22 cellular contexts compared by ENCODE assay signal in genomic region chrX:105495376-105495775, GRCh38.
DNase-seq lines count a peak whose midpoint lies in the region; ATAC-seq and TF ChIP-seq lines count a peak whose summit lies in the region.
"Had no signal": no experiment of that assay in that cellular context is flagged by ENCODE, and none has a peak within 500 bp of the region (broad histone marks: within the 10 kb centered on the region; RNA-seq: fewer than 3 reads in every experiment).

No MANE protein-coding gene starts in this region.

- H3K4me3 ChIP-seq in MG63: no peak overlapping the region

- intact Hi-C loops in posterior cingulate gyrus (cut with DNase I): no loop called here

- H3K27ac Mint-ChIP-seq in WTC11: peak overlapping the region; percentile 94
- H3K27ac Mint-ChIP-seq in naive thymus-derived CD8-positive, alpha-beta T cell: no peak overlapping the region
- H3K27ac Mint-ChIP-seq: CD14-positive monocyte; CD8-positive, alpha-beta memory T cell had no signal

- H3K36me3 ChIP-seq in MG63: no peaks in the 10 kb centered on the region
- H3K36me3 ChIP-seq: BE2C had no signal

- POLR2A ChIA-PET in WTC11 (lab: Charles Lee): no interaction called here
- POLR2A ChIA-PET in naive thymus-derived CD8-positive, alpha-beta T cell (lab: Charles Lee): no interaction called here

- H3K36me3 Mint-ChIP-seq in WTC11: peaks cover 16% of the 10 kb centered on the region
- no peaks in the 10 kb centered on the region for H3K36me3 Mint-ChIP-seq in naive thymus-derived CD8-positive, alpha-beta T cell
- H3K36me3 Mint-ChIP-seq: CD14-positive monocyte; CD8-positive, alpha-beta memory T cell had no signal

- DNase-seq in DMS53 (lab: John Stamatoyannopoulos, UW): peak; percentile 23
- no peak for DNase-seq in DMS53 treated with DMSO at 0.1 percent for 48 hours (lab: John Stamatoyannopoulos, UW; ENCODE audit: unreplicated experiment)
- no peak for DNase-seq in WTC11 (ENCODE audit: low spot score)
- DNase-seq in fibroblast of the conjunctiva (ENCODE audit: low read depth): peak; percentile 4
- no peak for DNase-seq in posterior cingulate gyrus
- no peak for DNase-seq in HUDEP-2 (lab: John Stamatoyannopoulos, UW; ENCODE audit: unreplicated experiment in 76 of 76)
- no peak for DNase-seq in naive thymus-derived CD8-positive, alpha-beta T cell
- DNase-seq in MG63: no peak
- DNase-seq: ACHN; BE2C; CD8-positive, alpha-beta memory T cell; DMS 273 treated with DMSO at 0.1 percent for 48 hours; DND-41; KBM-7; MM.1S; NCI-H1417; NCI-H1694; NCI-H2081; NCI-H2227 treated with DMSO at 0.1 percent for 48 hours; NCI-H526 treated with DMSO at 0.1 percent for 48 hours; SHP77 had no signal

- H3K9me3 Mint-ChIP-seq in WTC11: peaks cover 15% of the 10 kb centered on the region
- H3K9me3 Mint-ChIP-seq in naive thymus-derived CD8-positive, alpha-beta T cell: peaks cover 0 to 10% (median 2%) of the 10 kb centered on the region in 9 donors

- TF ChIP-seq CTCF in WTC11 (IDR thresholded peaks at IDR 0.05): no peak

- no peaks in the 10 kb centered on the region for H3K27me3 ChIP-seq in MG63
- H3K27me3 ChIP-seq: BE2C had no signal

- CTCF ChIA-PET in WTC11 (lab: Charles Lee): no interaction called here

- H3K4me1 Mint-ChIP-seq in WTC11: peaks cover 21% of the 10 kb centered on the region
- H3K4me1 Mint-ChIP-seq in naive thymus-derived CD8-positive, alpha-beta T cell: no peaks in the 10 kb centered on the region
- H3K4me1 Mint-ChIP-seq: CD14-positive monocyte; CD8-positive, alpha-beta memory T cell had no signal

- no peak for ATAC-seq in WTC11
- ATAC-seq in naive thymus-derived CD8-positive, alpha-beta T cell: no peak

- H3K4me3 Mint-ChIP-seq in WTC11: peak overlapping the region; percentile 9; the same call in 1 of the 2 replicates
- H3K4me3 Mint-ChIP-seq in naive thymus-derived CD8-positive, alpha-beta T cell: no peak overlapping the region
- H3K4me3 Mint-ChIP-seq: CD14-positive monocyte; CD8-positive, alpha-beta memory T cell had no signal

- H3K9me3 ChIP-seq in MG63: no peaks in the 10 kb centered on the region
- H3K9me3 ChIP-seq: BE2C had no signal

- no peaks in the 10 kb centered on the region for H3K27me3 Mint-ChIP-seq in WTC11 (ENCODE audit: low read depth)
- no peaks in the 10 kb centered on the region for H3K27me3 Mint-ChIP-seq in naive thymus-derived CD8-positive, alpha-beta T cell

TF ChIP-seq in WTC11, 78 proteins besides CTCF, POLR2A, EP300 and RAD21:
- TF ChIP-seq GRHL2 (CRISPR knock-in tag; IDR thresholded peaks at IDR 0.05; ENCODE audit: insufficient replicate concordance, severe bottlenecking) (no peak), ZMAT4 (CRISPR knock-in tag; IDR thresholded peaks at IDR 0.05) (no peak), TCF7 (CRISPR knock-in tag; IDR thresholded peaks at IDR 0.05; ENCODE audit: low read depth) (no peak)

Comparison
In these comparisons a context has a peak if more than half of its experiments do, and no peak if none do; other contexts are left out.
1. DNase-seq: peak in DMS53 (single experiment) and fibroblast of the conjunctiva (single experiment); none in DMS53 treated with DMSO at 0.1 percent for 48 hours (single experiment), WTC11 (single experiment), posterior cingulate gyrus (0 of 10), HUDEP-2 (0 of 76), naive thymus-derived CD8-positive, alpha-beta T cell (0 of 10) and MG63 (single experiment).